In genomic region chr19:43820861-43821215, GRCh38 we compare ENCODE assay signal across 9 cellular contexts. TPM values are rescaled to one million over a fixed set of nuclear protein-coding genes. Genes with fewer than 3 reads are reported as not detected.
DNase-seq lines count a peak whose midpoint lies in the region; ATAC-seq and TF ChIP-seq lines count a peak whose summit lies in the region.
"Had no signal": no experiment of that assay in that cellular context is flagged by ENCODE, and none has a peak within 500 bp of the region (broad histone marks: within the 10 kb centered on the region; RNA-seq: fewer than 3 reads in every experiment).

No MANE protein-coding gene starts in this region.

- peak overlapping the region; percentile 70 for H3K4me3 ChIP-seq in left ventricle myocardium inferior
- peak overlapping the region; percentile 45 to 56 for H3K4me3 ChIP-seq in cardiac fibroblast (replicated peaks in 1 of 2; ENCODE audit: low read depth in 2 of 2, low read length in 2 of 2)
- H3K4me3 ChIP-seq in muscle layer of colon (ENCODE audit: low read depth in 1 of 2, low read length in 2 of 2): peak overlapping the region; percentile 51 to 62
- peak overlapping the region; percentile 11 to 28 for H3K4me3 ChIP-seq in uterus

- H3K27ac ChIP-seq in left ventricle myocardium inferior (replicated peaks): no peak overlapping the region
- no peak overlapping the region for H3K27ac ChIP-seq in muscle layer of colon (ENCODE audit: low read depth, low read length)
- no peak overlapping the region for H3K27ac ChIP-seq in uterus

- ATAC-seq in Right ventricle myocardium superior (ENCODE audit: poor library complexity): no peak
- ATAC-seq in HG03175 (IDR thresholded peaks at IDR 0.05; ENCODE audit: unreplicated experiment): no peak

- H3K4me1 ChIP-seq in left ventricle myocardium inferior (peaks cover 12% of the 10 kb centered on the region), muscle layer of colon (ENCODE audit: insufficient read depth, low read length) (no peaks in the 10 kb centered on the region), uterus (peaks cover 0 to 5% of the 10 kb centered on the region in 2 donors)

- no peak overlapping the region for H3K9ac ChIP-seq in muscle layer of colon (ENCODE audit: low read length)

- H3K9me3 ChIP-seq in left ventricle myocardium inferior (replicated peaks): no peaks in the 10 kb centered on the region
- no peaks in the 10 kb centered on the region for H3K9me3 ChIP-seq in muscle layer of colon (ENCODE audit: low read length)
- no peaks in the 10 kb centered on the region for H3K9me3 ChIP-seq in uterus

- H3K36me3 ChIP-seq in left ventricle myocardium inferior (no peaks in the 10 kb centered on the region), muscle layer of colon (ENCODE audit: insufficient read depth, low read length) (no peaks in the 10 kb centered on the region), uterus (no peaks in the 10 kb centered on the region)

- H3K27me3 ChIP-seq in left ventricle myocardium inferior (ENCODE audit: low read depth): no peaks in the 10 kb centered on the region
- peaks cover 0 to 8% of the 10 kb centered on the region in 2 donors for H3K27me3 ChIP-seq in muscle layer of colon (ENCODE audit: control insufficient read depth in 1 of 2, insufficient read depth in 2 of 2, low read length in 2 of 2)
- H3K27me3 ChIP-seq in uterus: no peaks in the 10 kb centered on the region

- no peak for DNase-seq in left ventricle myocardium inferior
- DNase-seq in Right ventricle myocardium superior: no peak
- DNase-seq in cardiac fibroblast (ENCODE audit: low read depth in 2 of 2): no peak
- no peak for DNase-seq in uterus
- no peak for DNase-seq in head of caudate nucleus
- no peak for DNase-seq in cerebellar cortex (ENCODE audit: low spot score)

- intact Hi-C loops in left ventricle myocardium inferior (cut with micrococcal nuclease): no loop called here
- intact Hi-C loops in Right ventricle myocardium superior (cut with DNase I): no loop called here
- intact Hi-C loops in uterus (cut with DNase I; ENCODE audit: low total_unique reads): no loop called here
- intact Hi-C loops in head of caudate nucleus (cut with DNase I): no loop called here

- TF ChIP-seq CTCF in left ventricle myocardium inferior (IDR thresholded peaks at IDR 0.05; ENCODE audit: borderline replicate concordance) (no peak), cardiac fibroblast (IDR thresholded peaks at IDR 0.05; ENCODE audit: low read depth, low read length) (no peak), uterus (IDR thresholded peaks at IDR 0.05) (no peak)

- no peak for TF ChIP-seq POLR2A in uterus (IDR thresholded peaks at IDR 0.05)

RNA-seq across cellular contexts. Expression of gene ZNF283, which starts 6.3 kb away (rescaled TPM):
- 14.7 TPM for total RNA-seq in left ventricle myocardium inferior
- 9.0 TPM for total RNA-seq in Right ventricle myocardium superior
- total RNA-seq in uterus: 10 to 100 TPM in 3 of 4 donors, 1 to 10 TPM in 1; 1.8 to 52.6 (median 14.1) TPM

RNA-seq across cellular contexts. Expression of gene LYPD5, which starts 18.6 kb away (rescaled TPM):
- total RNA-seq in left ventricle myocardium inferior (1.3 TPM), Right ventricle myocardium superior (0.89 TPM), uterus (1 to 10 TPM in 2 of 4 donors, under 1 TPM in 2; 0.51 to 1.9 (median 0.88) TPM)
- total RNA-seq: neural crest cell had no signal

RNA-seq across cellular contexts. Expression of gene KCNN4, which starts 40.1 kb away (rescaled TPM):
- total RNA-seq in left ventricle myocardium inferior: 0.38 TPM
- 0.19 TPM for total RNA-seq in Right ventricle myocardium superior
- 1 to 10 TPM in 3 of 4 donors, under 1 TPM in 1; 0.77 to 9.2 (median 5.6) TPM for total RNA-seq in uterus

Comparison
In these comparisons a context has a peak if more than half of its experiments do, and no peak if none do; other contexts are left out.
1. H3K4me3 ChIP-seq: peak in every context shown above with its lines; median percentile 70 in left ventricle myocardium inferior; 56 in muscle layer of colon; 50 in cardiac fibroblast; 20 in uterus.